8 cellular contexts compared by ENCODE assay signal in the genomic region with DNA sequence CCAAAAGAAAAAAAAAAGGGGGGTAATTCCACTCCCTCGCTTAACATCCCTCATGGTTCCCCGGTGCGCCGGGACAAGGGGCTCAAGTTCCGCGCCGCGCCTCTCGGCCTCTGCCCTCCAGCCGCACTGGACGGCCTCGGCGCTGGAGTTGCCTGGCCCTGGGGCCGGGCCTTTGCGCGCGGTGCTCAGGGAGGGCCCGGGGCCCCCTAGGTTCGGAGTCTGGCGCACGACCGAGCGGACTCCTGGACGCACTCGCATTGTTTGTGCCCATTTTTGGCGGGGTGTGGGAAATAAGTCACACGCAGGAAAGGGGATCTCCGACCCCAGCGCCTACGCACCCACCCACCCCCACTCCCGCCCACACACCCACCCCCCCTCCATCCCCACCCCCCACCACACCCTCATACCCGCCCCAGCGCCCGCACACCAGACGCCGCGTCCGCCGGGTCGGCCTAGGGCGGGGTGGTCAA. TPM values are rescaled to one million over a fixed set of nuclear protein-coding genes. Genes with fewer than 3 reads are reported as not detected.
DNase-seq lines count a peak whose midpoint lies in the region; ATAC-seq, FAIRE-seq and TF ChIP-seq lines count a peak whose summit lies in the region.

No MANE protein-coding gene starts in this region.

- H3K4me3 ChIP-seq in CD8-positive, alpha-beta memory T cell (ENCODE audit: low read length), result peak overlapping the region; percentile 99
- H3K4me3 ChIP-seq in H1 (ENCODE audit: extremely low read depth in 1 of 4, insufficient read depth in 2 of 4, low read depth in 3 of 4, low read length in 4 of 4) (peak overlapping the region; percentile 93 to 100 (median 96)), mucosa of stomach (ENCODE audit: low read length) (peak overlapping the region; percentile 97)

- H3K4me2 ChIP-seq in H1 (ENCODE audit: insufficient read depth in 1 of 2, low read depth in 2 of 2, low read length in 2 of 2), result peak overlapping the region; percentile 79 to 97

- H3K4me3 Mint-ChIP-seq in CD8-positive, alpha-beta memory T cell, result peak overlapping the region; percentile 93 to 100 (median 99)
- H3K4me3 Mint-ChIP-seq in T-helper 1 cell treated with Interleukin-12 subunit alpha and Interleukin-12 subunit beta and Interleukin-4 antibody, amounts not matched to agents 30 μg/mL and 1 μg/mL, for 36 hours, result peak overlapping the region; percentile 98

- TF ChIP-seq POLR2A in H1 (IDR thresholded peaks at IDR 0.05; ENCODE audit: control extremely low read depth in 1 of 2, low read depth in 2 of 2, low read length in 2 of 2), result no peak

- H4K20me1 ChIP-seq in H1 (replicated peaks in 1 of 2; ENCODE audit: control insufficient read depth in 1 of 2, insufficient read depth in 2 of 2, low read length in 2 of 2), result peaks cover 14 to 36% of the 10 kb centered on the region in 2 experiments

- FAIRE-seq in H1 (lab: Jason Lieb, UNC), result no peak

- H3K27me3 ChIP-seq in CD8-positive, alpha-beta memory T cell (ENCODE audit: insufficient read depth, low read length, poor library complexity, severe bottlenecking), result no peaks in the 10 kb centered on the region
- H3K27me3 ChIP-seq in H1 (replicated peaks in 1 of 4; ENCODE audit: control insufficient read depth in 3 of 4, extremely low read depth in 1 of 4, insufficient read depth in 3 of 4, low read length in 3 of 4) (no peaks in the 10 kb centered on the region), mucosa of stomach (ENCODE audit: control insufficient read depth, insufficient read depth, low read length) (no peaks in the 10 kb centered on the region)

- no peak overlapping the region for H2AFZ ChIP-seq in H1 (ENCODE audit: low read length)

- 1% methylated on average over 12 of the region's 41 CpGs; no CpG with 5 or more reads in 1 of the 2 experiments for WGBS in H1 (ENCODE audit: extremely low coverage in 1 of 2, insufficient coverage in 1 of 2, insufficient read length in 1 of 2, insufficient replicate concordance in 2 of 2, low coverage in 1 of 2, low lambda C conversion rate in 2 of 2, missing lambda C conversion rate in 1 of 2), 2 experiments

- H3K4me1 Mint-ChIP-seq in CD8-positive, alpha-beta memory T cell, result peaks cover 29 to 47% (median 34%) of the 10 kb centered on the region in 3 donors
- peaks cover 25% of the 10 kb centered on the region for H3K4me1 Mint-ChIP-seq in T-helper 1 cell treated with Interleukin-12 subunit alpha and Interleukin-12 subunit beta and Interleukin-4 antibody, amounts not matched to agents 30 μg/mL and 1 μg/mL, for 36 hours (ENCODE audit: low read depth)

- POLR2A ChIA-PET in CD8-positive, alpha-beta memory T cell (lab: Charles Lee), result interaction anchor here (0.7 to 1.8 kb wide), 9 partner anchors 8 to 336 kb away, joined by 4 to 25 read pairs (median 7); a partner anchor contains a TSS
- POLR2A ChIA-PET in H1 (lab: Charles Lee; ENCODE audit: partially characterized antibody), result interaction anchor here (0.6 to 16.1 kb wide), 38 partner anchors 3 to 499 kb away, joined by 3 to 461 read pairs (median 4); a partner anchor contains a TSS

- H3K36me3 ChIP-seq in CD8-positive, alpha-beta memory T cell (ENCODE audit: insufficient read depth, low read length), result peaks cover 56% of the 10 kb centered on the region
- H3K36me3 ChIP-seq in H1 (ENCODE audit: control insufficient read depth in 2 of 4, insufficient read depth in 4 of 4, low read length in 3 of 4) (peaks cover 37 to 77% (median 66%) of the 10 kb centered on the region in 4 experiments), mucosa of stomach (ENCODE audit: control insufficient read depth, insufficient read depth, low read length) (peaks cover 29% of the 10 kb centered on the region)

- H4K91ac ChIP-seq in H1 (replicated peaks; ENCODE audit: insufficient read length, low read length), result peak overlapping the region; percentile 46

- H3K9me3 ChIP-seq in CD8-positive, alpha-beta memory T cell (ENCODE audit: low read length), result no peaks in the 10 kb centered on the region
- H3K9me3 ChIP-seq in H1 (ENCODE audit: insufficient read depth in 2 of 2, low read depth in 1 of 2, low read length in 1 of 2), result no peaks in the 10 kb centered on the region
- H3K9me3 ChIP-seq in mucosa of stomach (ENCODE audit: control insufficient read depth, low read length), result no peaks in the 10 kb centered on the region

- H2BK15ac ChIP-seq in H1 (ENCODE audit: low read length), result no peak overlapping the region

- H2BK120ac ChIP-seq in H1 (replicated peaks; ENCODE audit: low read depth, low read length), result no peak overlapping the region

- H4K8ac ChIP-seq in H1 (ENCODE audit: extremely low read depth, insufficient read depth, low read length), result peak overlapping the region; percentile 85

- H3K79me1 ChIP-seq in H1 (ENCODE audit: low read depth, low read length), result peaks cover 17% of the 10 kb centered on the region

- H3K4ac ChIP-seq in H1 (replicated peaks; ENCODE audit: insufficient read length, low read depth, low read length), result no peak overlapping the region

- H3K9ac ChIP-seq in H1 (replicated peaks in 1 of 4; ENCODE audit: extremely low read depth in 1 of 4, low read depth in 3 of 4, low read length in 3 of 4), result peak overlapping the region; percentile 65 to 99 (median 83)
- H3K9ac ChIP-seq in mucosa of stomach (ENCODE audit: low read length), result peak overlapping the region; percentile 96

- H3K27me3 Mint-ChIP-seq in CD8-positive, alpha-beta memory T cell, result peaks cover 0 to 3% of the 10 kb centered on the region in 2 donors
- H3K27me3 Mint-ChIP-seq in T-helper 1 cell treated with Interleukin-12 subunit alpha and Interleukin-12 subunit beta and Interleukin-4 antibody, amounts not matched to agents 30 μg/mL and 1 μg/mL, for 36 hours (ENCODE audit: low read depth), result no peaks in the 10 kb centered on the region

- TF ChIP-seq RAD21 in H1 (IDR thresholded peaks at IDR 0.05 in 1 of 2, conservative IDR thresholded peaks at IDR 0.05 in 1 of 2; ENCODE audit: low read depth in 2 of 2, low read length in 2 of 2), result no peak

- peak; percentile 35 for ATAC-seq in GM19351 (IDR thresholded peaks at IDR 0.05; ENCODE audit: unreplicated experiment)
- ATAC-seq in HG03378 (IDR thresholded peaks at IDR 0.05; ENCODE audit: unreplicated experiment), result peak; percentile 9

- H3K14ac ChIP-seq in H1 (ENCODE audit: insufficient read length), result no peak overlapping the region

- peaks cover 7 to 86% (median 16%) of the 10 kb centered on the region in 3 donors for H3K36me3 Mint-ChIP-seq in CD8-positive, alpha-beta memory T cell
- H3K36me3 Mint-ChIP-seq in T-helper 1 cell treated with Interleukin-12 subunit alpha and Interleukin-12 subunit beta and Interleukin-4 antibody, amounts not matched to agents 30 μg/mL and 1 μg/mL, for 36 hours (ENCODE audit: low read depth), result peaks cover 55% of the 10 kb centered on the region

- H3K23me2 ChIP-seq in H1 (ENCODE audit: low read depth, low read length), result peaks cover 9% of the 10 kb centered on the region; the same call in 1 of the 2 replicates

- DNase-seq in CD8-positive, alpha-beta memory T cell, result peak in 3 of 5 donors; percentile 35 to 72 (median 45)
- DNase-seq in H1 (ENCODE audit: low read depth in 1 of 2, low spot score in 2 of 2) (peak in 1 of 2 experiments; percentile 65), epidermal melanocyte (ENCODE audit: insufficient read length, low spot score) (no peak), NCI-H524 treated with DMSO at 0.1 percent for 48 hours (lab: John Stamatoyannopoulos, UW) (no peak)

- CTCF ChIA-PET in CD8-positive, alpha-beta memory T cell (lab: Charles Lee), result interaction anchor here (0.8 to 6.1 kb wide), 6 partner anchors 9 to 57 kb away, joined by 3 to 47 read pairs (median 4); a partner anchor contains a TSS
- CTCF ChIA-PET in H1 (lab: Charles Lee; ENCODE audit: partially characterized antibody), result interaction anchor here (0.9 to 3.3 kb wide), 3 partner anchors 9 to 161 kb away, joined by 3 to 22 read pairs (median 4); a partner anchor contains a TSS

- TF ChIP-seq EP300 in H1 (IDR thresholded peaks at IDR 0.05; ENCODE audit: borderline replicate concordance in 1 of 2, low read depth in 2 of 2, low read length in 2 of 2), result no peak

- peak overlapping the region; percentile 65 for H3K18ac ChIP-seq in H1 (ENCODE audit: extremely low read depth, low read length)

- peak overlapping the region; percentile 64 for H4K5ac ChIP-seq in H1 (ENCODE audit: insufficient read length, low read depth, low read length)

- peak overlapping the region; percentile 100; the same call in 1 of the 2 replicates for H2BK5ac ChIP-seq in H1 (ENCODE audit: low read depth, low read length)

- H2BK12ac ChIP-seq in H1 (ENCODE audit: low read depth, low read length), result no peak overlapping the region

- no peaks in the 10 kb centered on the region for H3K9me3 Mint-ChIP-seq in CD8-positive, alpha-beta memory T cell
- no peaks in the 10 kb centered on the region for H3K9me3 Mint-ChIP-seq in T-helper 1 cell treated with Interleukin-12 subunit alpha and Interleukin-12 subunit beta and Interleukin-4 antibody, amounts not matched to agents 30 μg/mL and 1 μg/mL, for 36 hours

- no peak for TF ChIP-seq CTCF in H1 (IDR thresholded peaks at IDR 0.05; ENCODE audit: control extremely low read depth in 1 of 3, insufficient read depth in 1 of 3, low read depth in 1 of 3, low read length in 3 of 3)

- H3K79me2 ChIP-seq in H1 (ENCODE audit: control insufficient read depth in 1 of 2, insufficient read depth in 2 of 2, low read length in 2 of 2), result peaks cover 9 to 39% of the 10 kb centered on the region in 2 experiments

- H3K56ac ChIP-seq in H1 (replicated peaks; ENCODE audit: insufficient read length, low read depth, low read length), result no peak overlapping the region

- H3K4me1 ChIP-seq in CD8-positive, alpha-beta memory T cell (ENCODE audit: insufficient read depth, low read length), result peaks cover 29% of the 10 kb centered on the region
- peaks cover 0 to 10% (median 7%) of the 10 kb centered on the region in 4 experiments; a peak in 6 of 7 replicates for H3K4me1 ChIP-seq in H1 (replicated peaks in 1 of 4; ENCODE audit: control insufficient read depth in 3 of 4, insufficient read depth in 4 of 4, low read length in 3 of 4)
- H3K4me1 ChIP-seq in mucosa of stomach (ENCODE audit: control insufficient read depth, insufficient read depth, low read length), result peaks cover 24% of the 10 kb centered on the region

- no peak overlapping the region for H2BK20ac ChIP-seq in H1 (ENCODE audit: low read length)

- H2AK5ac ChIP-seq in H1 (ENCODE audit: low read depth, low read length), result no peak overlapping the region

- peak overlapping the region; percentile 92 for H3K27ac ChIP-seq in CD8-positive, alpha-beta memory T cell (ENCODE audit: low read depth, low read length)
- peak overlapping the region; percentile 41; the same call in 1 of the 2 replicates for H3K27ac ChIP-seq in H1 (ENCODE audit: low read depth, low read length)

- peak overlapping the region in 7 of 8 donors; percentile 85 to 99 (median 93) for H3K27ac Mint-ChIP-seq in CD8-positive, alpha-beta memory T cell
- H3K27ac Mint-ChIP-seq in T-helper 1 cell treated with Interleukin-12 subunit alpha and Interleukin-12 subunit beta and Interleukin-4 antibody, amounts not matched to agents 30 μg/mL and 1 μg/mL, for 36 hours, result peak overlapping the region; percentile 92

- no peak overlapping the region for H3K23ac ChIP-seq in H1 (ENCODE audit: insufficient read length)

RNA-seq across cellular contexts. Expression of a gene that starts 0.4 kb away (rescaled TPM):
- 10 to 100 TPM; 43.3 to 46.3 TPM for total RNA-seq in CD8-positive, alpha-beta memory T cell
- polyA plus RNA-seq in CD8-positive, alpha-beta memory T cell, result 19.0 TPM
- 56.4 and 61.8 TPM in 2 replicates for total RNA-seq in H1 (2021; fragmentation: NEBNext Ultra II Directional; extraction: Animal tissue kit (Norgen Biotek cat#: 25700))
- polyA plus RNA-seq in H1 (2011; rRNA removed), result 68.4 and 105 TPM in 2 replicates
- polyA plus RNA-seq in H1 (2011; cell fraction: cytosol; rRNA removed), result 88.7 TPM
- 114 TPM for polyA plus RNA-seq in H1 (2011; cell fraction: nucleus; rRNA removed)
- polyA plus RNA-seq in H1 (2012, experiment 1 of 2), result 42.8 to 66.6 TPM (median 62.2 TPM) in 4 replicates
- polyA plus RNA-seq in H1 (2012, experiment 2 of 2), result 63.8 TPM
- polyA plus RNA-seq in H1 (2013, experiment 1 of 2), result 47.5 TPM
- 46.8 TPM for polyA plus RNA-seq in H1 (2013, experiment 2 of 2)
- polyA minus RNA-seq in H1 (2011; rRNA and poly(A)+ RNA removed), result 84.7 and 135 TPM in 2 replicates
- 38.3 TPM for polyA minus RNA-seq in H1 (2011; cell fraction: cytosol; rRNA and poly(A)+ RNA removed)
- polyA minus RNA-seq in H1 (2011; cell fraction: nucleus; rRNA and poly(A)+ RNA removed), result 35.7 TPM

RNA-seq across cellular contexts. Expression of a gene that starts 0.5 kb away (rescaled TPM):
- 1,000 to 10,000 TPM; 3,139 to 3,155 TPM for total RNA-seq in CD8-positive, alpha-beta memory T cell
- 1,038 TPM for polyA plus RNA-seq in CD8-positive, alpha-beta memory T cell
- total RNA-seq in H1 (2021; fragmentation: NEBNext Ultra II Directional; extraction: Animal tissue kit (Norgen Biotek cat#: 25700)), result 2,578 and 2,633 TPM in 2 replicates
- polyA plus RNA-seq in H1 (2011; rRNA removed), result 2,379 and 2,783 TPM in 2 replicates
- 4,295 TPM for polyA plus RNA-seq in H1 (2011; cell fraction: cytosol; rRNA removed)
- 2,670 TPM for polyA plus RNA-seq in H1 (2011; cell fraction: nucleus; rRNA removed)
- polyA plus RNA-seq in H1 (2012, experiment 1 of 2), result 3,066 to 3,745 TPM (median 3,674 TPM) in 4 replicates
- 3,198 TPM for polyA plus RNA-seq in H1 (2012, experiment 2 of 2)
- 2,222 TPM for polyA plus RNA-seq in H1 (2013, experiment 1 of 2)
- polyA plus RNA-seq in H1 (2013, experiment 2 of 2), result 2,123 TPM
- 2,290 and 2,619 TPM in 2 replicates for polyA minus RNA-seq in H1 (2011; rRNA and poly(A)+ RNA removed)
- 1,007 TPM for polyA minus RNA-seq in H1 (2011; cell fraction: cytosol; rRNA and poly(A)+ RNA removed)
- 995 TPM for polyA minus RNA-seq in H1 (2011; cell fraction: nucleus; rRNA and poly(A)+ RNA removed)

RNA-seq across cellular contexts. Expression of a gene that starts 8.7 kb away (rescaled TPM):
- total RNA-seq in CD8-positive, alpha-beta memory T cell, result 10 to 100 TPM; 35.9 to 37.8 TPM
- polyA plus RNA-seq in CD8-positive, alpha-beta memory T cell, result 110 TPM
- total RNA-seq in H1 (2021; fragmentation: NEBNext Ultra II Directional; extraction: Animal tissue kit (Norgen Biotek cat#: 25700)), result 39.6 and 43.1 TPM in 2 replicates
- 35.4 and 44.7 TPM in 2 replicates for polyA plus RNA-seq in H1 (2011; rRNA removed)
- polyA plus RNA-seq in H1 (2011; cell fraction: cytosol; rRNA removed), result 40.4 TPM
- 51.7 TPM for polyA plus RNA-seq in H1 (2011; cell fraction: nucleus; rRNA removed)
- 42.8 to 56.2 TPM (median 50.1 TPM) in 4 replicates for polyA plus RNA-seq in H1 (2012, experiment 1 of 2)
- 52.4 TPM for polyA plus RNA-seq in H1 (2012, experiment 2 of 2)
- polyA plus RNA-seq in H1 (2013, experiment 1 of 2), result 54.3 TPM
- 47.2 TPM for polyA plus RNA-seq in H1 (2013, experiment 2 of 2)
- 20.3 and 32.2 TPM in 2 replicates for polyA minus RNA-seq in H1 (2011; rRNA and poly(A)+ RNA removed)
- polyA minus RNA-seq in H1 (2011; cell fraction: cytosol; rRNA and poly(A)+ RNA removed), result 8.1 TPM
- polyA minus RNA-seq in H1 (2011; cell fraction: nucleus; rRNA and poly(A)+ RNA removed), result 16.7 TPM

RNA-seq across cellular contexts. Expression of a gene that starts 8.8 kb away (rescaled TPM):
- total RNA-seq in CD8-positive, alpha-beta memory T cell, result 10 to 100 TPM; 34.9 to 35.2 TPM
- polyA plus RNA-seq in CD8-positive, alpha-beta memory T cell, result 46.6 TPM
- 36.6 and 42.1 TPM in 2 replicates for total RNA-seq in H1 (2021; fragmentation: NEBNext Ultra II Directional; extraction: Animal tissue kit (Norgen Biotek cat#: 25700))
- polyA plus RNA-seq in H1 (2011; rRNA removed), result 37.7 and 54.4 TPM in 2 replicates
- 55.5 TPM for polyA plus RNA-seq in H1 (2011; cell fraction: cytosol; rRNA removed)
- 45.1 TPM for polyA plus RNA-seq in H1 (2011; cell fraction: nucleus; rRNA removed)
- polyA plus RNA-seq in H1 (2012, experiment 1 of 2), result 47.7 to 62.2 TPM (median 55.5 TPM) in 4 replicates
- polyA plus RNA-seq in H1 (2012, experiment 2 of 2), result 29.1 TPM
- polyA plus RNA-seq in H1 (2013, experiment 1 of 2), result 39.1 TPM
- 40.7 TPM for polyA plus RNA-seq in H1 (2013, experiment 2 of 2)
- polyA minus RNA-seq in H1 (2011; rRNA and poly(A)+ RNA removed), result 6.6 and 9.0 TPM in 2 replicates
- polyA minus RNA-seq in H1 (2011; cell fraction: cytosol; rRNA and poly(A)+ RNA removed), result 24.4 TPM
- 13.3 TPM for polyA minus RNA-seq in H1 (2011; cell fraction: nucleus; rRNA and poly(A)+ RNA removed)

RNA-seq across cellular contexts. Expression of a gene that starts 11.6 kb away (rescaled TPM):
- 10 to 100 TPM; 30.9 to 32.0 TPM for total RNA-seq in CD8-positive, alpha-beta memory T cell
- 15.1 TPM for polyA plus RNA-seq in CD8-positive, alpha-beta memory T cell
- total RNA-seq in H1 (2021; fragmentation: NEBNext Ultra II Directional; extraction: Animal tissue kit (Norgen Biotek cat#: 25700)), result 23.7 and 26.7 TPM in 2 replicates
- polyA plus RNA-seq in H1 (2011; rRNA removed), result 6.1 and 9.6 TPM in 2 replicates
- polyA plus RNA-seq in H1 (2011; cell fraction: cytosol; rRNA removed), result 19.8 TPM
- polyA plus RNA-seq in H1 (2011; cell fraction: nucleus; rRNA removed), result 17.0 TPM
- 17.5 to 28.3 TPM (median 24.3 TPM) in 4 replicates for polyA plus RNA-seq in H1 (2012, experiment 1 of 2)
- polyA plus RNA-seq in H1 (2012, experiment 2 of 2), result 6.3 TPM
- polyA plus RNA-seq in H1 (2013, experiment 1 of 2), result 19.3 TPM
- polyA plus RNA-seq in H1 (2013, experiment 2 of 2), result 18.3 TPM
- polyA minus RNA-seq in H1 (2011; rRNA and poly(A)+ RNA removed), result 4.5 and 5.6 TPM in 2 replicates
- polyA minus RNA-seq in H1 (2011; cell fraction: cytosol; rRNA and poly(A)+ RNA removed), result 7.3 TPM
- 5.8 TPM for polyA minus RNA-seq in H1 (2011; cell fraction: nucleus; rRNA and poly(A)+ RNA removed)

Comparison
In these comparisons a context has a peak if more than half of its experiments do, and no peak if none do; other contexts are left out.
1. DNase-seq: peak in CD8-positive, alpha-beta memory T cell (3 of 5); none in epidermal melanocyte (single experiment) and NCI-H524 treated with DMSO at 0.1 percent for 48 hours (single experiment).
2. Peak in every context shown above with its lines, with median percentiles within 50 percentile points of each other: H3K4me3 ChIP-seq.